ENCODE assay signal across 8 cellular contexts in the genomic region with DNA sequence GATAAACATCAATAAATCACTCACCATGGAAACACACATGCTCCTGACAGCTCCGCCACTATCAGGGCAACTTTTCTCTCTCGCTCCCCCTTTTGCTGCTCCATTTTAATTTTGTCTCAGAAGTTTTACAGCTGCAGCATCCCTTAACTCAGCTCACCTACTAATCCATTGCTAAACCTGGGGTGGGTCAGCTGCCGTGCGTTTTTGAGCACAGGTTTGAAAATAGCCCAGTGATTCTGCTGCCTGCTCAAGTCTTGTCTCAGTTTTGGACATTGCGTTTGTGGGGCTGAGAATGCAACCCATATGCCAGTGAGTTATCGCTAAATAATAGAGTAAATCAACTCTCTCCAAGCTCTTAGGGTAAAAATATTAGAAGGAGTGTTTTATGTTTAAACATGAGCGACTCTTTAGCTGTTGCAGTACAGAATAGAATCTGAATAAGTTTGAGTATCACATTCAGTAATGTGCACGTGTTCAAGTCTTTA. TPM values are rescaled to one million over a fixed set of nuclear protein-coding genes. Genes with fewer than 3 reads are reported as not detected.
A peak's percentile ranks its signal among the peaks of the same experiment; 100 is the strongest.
DNase-seq lines count a peak whose midpoint lies in the region; ATAC-seq and TF ChIP-seq lines count a peak whose summit lies in the region.

No MANE protein-coding gene starts in this region.

- CTCF ChIA-PET in RWPE1 (lab: Yijun Ruan, JAX) = interaction anchor here (0.6 kb wide), 1 partner anchor 560 kb away, joined by 3 read pairs; no protein-coding TSS in a partner anchor

- TF ChIP-seq POLR2A in esophagus squamous epithelium (IDR thresholded peaks at IDR 0.05) = no peak

- 22 to 30% methylated on average over 8 of the region's 8 CpGs for WGBS in esophagus squamous epithelium, 2 donors

- H4K20me1 ChIP-seq in GM23338 (replicated peaks; ENCODE audit: insufficient read depth) = no peaks in the 10 kb centered on the region; the same call in 1 of the 2 replicates

- no peaks in the 10 kb centered on the region for H3K79me2 ChIP-seq in GM23338 (replicated peaks; ENCODE audit: insufficient read depth)

- peak overlapping the region; percentile 73 for H3K4me3 Mint-ChIP-seq in GM23338

- H3K9me2 ChIP-seq in GM23338 (ENCODE audit: insufficient read depth) = no peaks in the 10 kb centered on the region

- H3K36me3 Mint-ChIP-seq in GM23338 (ENCODE audit: low read depth) = no peaks in the 10 kb centered on the region; the same call in 2 of the 3 replicates

- H3K4me1 ChIP-seq in GM23338 (ENCODE audit: insufficient read depth) = peaks cover 21% of the 10 kb centered on the region
- peaks cover 48 to 71% (median 49%) of the 10 kb centered on the region in 3 donors for H3K4me1 ChIP-seq in esophagus squamous epithelium

- intact Hi-C loops in esophagus squamous epithelium (cut with DNase I) = loop anchor here (5.0 kb wide), 1 partner anchor 35 kb away; no protein-coding TSS in a partner anchor

- TF ChIP-seq CTCF in GM23338 (conservative IDR thresholded peaks at IDR 0.05; ENCODE audit: low read depth in 2 of 2) = no peak
- TF ChIP-seq CTCF in RWPE1 (conservative IDR thresholded peaks at IDR 0.05; ENCODE audit: low read depth) = no peak
- no peak for TF ChIP-seq CTCF in esophagus squamous epithelium (IDR thresholded peaks at IDR 0.05)

- peaks cover 65% of the 10 kb centered on the region for H3K27me3 ChIP-seq in GM23338 (ENCODE audit: insufficient read depth)
- H3K27me3 ChIP-seq in esophagus squamous epithelium = no peaks in the 10 kb centered on the region

- H3K36me3 ChIP-seq in GM23338 (ENCODE audit: insufficient read depth) (no peaks in the 10 kb centered on the region), esophagus squamous epithelium (no peaks in the 10 kb centered on the region)

- 0 out of 2 replicates have a peak, but pooled peaks cover 8% of the 10 kb centered on the region for H3F3A ChIP-seq in GM23338 (replicated peaks; ENCODE audit: low read depth)

- POLR2A ChIA-PET in RWPE1 (lab: Yijun Ruan, JAX; ENCODE audit: low non-redundant PET) = no interaction called here

- peaks cover 3% of the 10 kb centered on the region; the same call in 1 of the 3 replicates for H3K9me3 Mint-ChIP-seq in GM23338

- ATAC-seq in GM23338 = no peak
- ATAC-seq in HG03460 (IDR thresholded peaks at IDR 0.05; ENCODE audit: unreplicated experiment) = no peak

- peaks cover 39% of the 10 kb centered on the region for H3K4me1 Mint-ChIP-seq in GM23338

- H2AFZ ChIP-seq in GM23338 = no peak overlapping the region

- H3K27ac ChIP-seq in GM23338 (ENCODE audit: low read depth) (no peak overlapping the region), RWPE1 (peak overlapping the region; percentile 81), esophagus squamous epithelium (peak overlapping the region; percentile 86 to 99 (median 96))

- H3K27me3 Mint-ChIP-seq in GM23338 (ENCODE audit: insufficient read depth, low read depth, poor library complexity) = peaks cover 44% of the 10 kb centered on the region

- H3K9me3 ChIP-seq in esophagus squamous epithelium = no peaks in the 10 kb centered on the region

- no peak overlapping the region for H3K27ac Mint-ChIP-seq in GM23338

- H3K4me2 ChIP-seq in GM23338 = peak overlapping the region; percentile 82

- H3K4me3 ChIP-seq in GM23338 (peak overlapping the region; percentile 55; the same call in 1 of the 2 replicates), esophagus squamous epithelium (peak overlapping the region; percentile 72 to 96 (median 83)), skeletal muscle cell (ENCODE audit: low read depth, low read length) (peak overlapping the region; percentile 65)

- no peak for DNase-seq in GM23338 (ENCODE audit: low spot score)
- no peak for DNase-seq in RWPE1 (ENCODE audit: low spot score)
- DNase-seq in esophagus squamous epithelium (lab: John Stamatoyannopoulos, UW) = no peak
- DNase-seq in skeletal muscle cell (ENCODE audit: low read depth) = no peak
- no peak for DNase-seq in HuH-7.5 (ENCODE audit: low spot score)
- DNase-seq in middle frontal gyrus (ENCODE audit: extremely low spot score, low spot score) = no peak
- no peak for DNase-seq in stimulated activated CD4-positive, alpha-beta T cell treated with anti-CD3 and anti-CD28 coated beads, Interleukin-4, amount 100 ng/mL, for 24 hours

TF ChIP-seq in GM23338, 12 proteins besides CTCF, POLR2A, EP300 and RAD21:
- peak; percentile 18 for TF ChIP-seq EZH2 (IDR thresholded peaks at IDR 0.05; ENCODE audit: low read depth, unreplicated experiment)
- TF ChIP-seq ZNF331 (CRISPR knock-in tag; IDR thresholded peaks at IDR 0.05; ENCODE audit: low read depth) = no peak

RNA-seq across cellular contexts. Expression of a gene that starts 2.1 kb away (rescaled TPM):
- total RNA-seq in GM23338 (2014; rRNA removed; shearing (Covaris generic)) = 0.38 and 1.2 TPM in 2 replicates
- polyA plus RNA-seq in GM23338 (2016; fragmentation: Nextera tagmentation; extraction: Ambion mirVana) = 0.23 TPM in 1 of 2 replicates, not detected in the other
- 10 to 100 TPM in 3 of 4 donors, 1 to 10 TPM in 1; 5.4 to 20.2 (median 13.7) TPM for total RNA-seq in esophagus squamous epithelium

RNA-seq across cellular contexts. Expression of a gene that starts 3.7 kb away (rescaled TPM):
- 1.5 TPM in 2 replicates for total RNA-seq in GM23338 (2014; rRNA removed; shearing (Covaris generic))
- polyA plus RNA-seq in GM23338 (2016; fragmentation: Nextera tagmentation; extraction: Ambion mirVana) = 0.84 and 1.1 TPM in 2 replicates
- total RNA-seq in esophagus squamous epithelium = 10 to 100 TPM; 12.2 to 25.2 (median 16.7) TPM
